In the genomic region with DNA sequence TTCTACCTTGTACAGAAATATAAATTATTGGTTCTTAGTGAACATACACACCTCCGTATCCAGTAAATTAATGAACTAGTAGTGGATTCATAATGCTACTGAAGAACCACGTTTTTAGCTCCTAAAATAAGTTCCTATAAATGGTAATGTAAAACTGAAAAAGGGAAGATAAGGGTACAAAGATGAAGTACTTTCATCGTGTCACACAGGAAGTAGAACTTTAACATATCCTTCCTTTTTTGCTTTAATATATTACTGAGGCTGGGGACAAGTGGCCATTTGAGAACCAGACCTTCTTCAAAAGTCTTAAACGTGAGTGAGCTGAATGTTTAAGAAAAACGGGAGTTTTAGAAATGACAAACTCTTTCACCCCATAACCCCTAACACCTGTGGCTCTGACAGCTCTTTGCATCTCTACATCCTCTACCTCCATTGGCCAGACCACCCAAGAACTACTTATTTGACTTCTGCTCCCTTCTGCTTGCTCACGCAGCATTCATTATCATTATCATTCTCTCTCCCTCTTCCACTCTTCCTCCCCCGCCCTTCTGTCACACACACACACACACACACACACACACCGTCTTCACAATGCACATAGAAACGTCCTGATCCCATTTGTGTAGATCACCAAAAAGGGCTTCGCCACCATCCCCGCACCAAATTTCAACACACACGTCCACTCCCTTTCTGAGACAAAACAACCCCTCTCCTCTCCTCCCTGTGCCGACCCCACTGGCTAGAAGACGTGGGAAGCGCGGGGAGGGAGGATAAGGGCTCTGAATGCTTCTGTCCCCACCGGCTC, we compare ENCODE assay signal across 8 cellular contexts. TPM values are rescaled to one million over a fixed set of nuclear protein-coding genes. Genes with fewer than 3 reads are reported as not detected.
DNase-seq lines count a peak whose midpoint lies in the region; ATAC-seq and TF ChIP-seq lines count a peak whose summit lies in the region.

No MANE protein-coding gene starts in this region.

- H4K12ac ChIP-seq in trophoblast cell (ENCODE audit: low read depth, low read length), result peak overlapping the region; percentile 60

- peak overlapping the region; percentile 72 for H4K91ac ChIP-seq in trophoblast cell (ENCODE audit: low read depth, low read length)

- peak overlapping the region; percentile 72 for H3K4me3 ChIP-seq in MM.1S (ENCODE audit: low read length)
- H3K4me3 ChIP-seq in trophoblast cell (ENCODE audit: low read depth, low read length), result peak overlapping the region; percentile 84

- H2BK120ac ChIP-seq in trophoblast cell (ENCODE audit: insufficient read depth, low read length, poor library complexity), result peak overlapping the region; percentile 23

- H3K9me2 ChIP-seq in MM.1S (replicated peaks; ENCODE audit: insufficient read depth, low read length), result no peaks in the 10 kb centered on the region

- H3K4me1 ChIP-seq in MM.1S (ENCODE audit: low read length) (peaks cover 4% of the 10 kb centered on the region; the same call in 1 of the 2 replicates), trophoblast cell (ENCODE audit: control insufficient read depth in 1 of 2, insufficient read depth in 2 of 2, low read length in 2 of 2) (no peaks in the 10 kb centered on the region)

- H3K9ac ChIP-seq in MM.1S (ENCODE audit: low read length) (peak overlapping the region; percentile 73), trophoblast cell (ENCODE audit: low read length) (peak overlapping the region; percentile 77)

- peak overlapping the region; percentile 8 for H2BK5ac ChIP-seq in trophoblast cell (ENCODE audit: low read depth, low read length, poor library complexity)

- H3K79me2 ChIP-seq in MM.1S (ENCODE audit: low read length), result peaks cover 13% of the 10 kb centered on the region
- peaks cover 3% of the 10 kb centered on the region for H3K79me2 ChIP-seq in trophoblast cell (ENCODE audit: control insufficient read depth, insufficient read depth, low read length, poor library complexity)

- H4K8ac ChIP-seq in trophoblast cell (ENCODE audit: low read depth, low read length), result peak overlapping the region; percentile 92

- no CpG with 5 or more reads among the region's 17 CpGs for WGBS in trophoblast cell (ENCODE audit: extremely low coverage, insufficient coverage, insufficient read length)

- H3K36me3 Mint-ChIP-seq in activated T-cell treated with anti-CD3 and anti-CD28 coated beads, Interleukin-2, amount 50 U/mL, for 24 hours (ENCODE audit: low read depth), result peaks cover 11% of the 10 kb centered on the region

- H2BK12ac ChIP-seq in trophoblast cell (ENCODE audit: low read length), result no peak overlapping the region

- H3K4me2 ChIP-seq in MM.1S (ENCODE audit: low read depth, low read length), result peak overlapping the region; percentile 72
- peak overlapping the region; percentile 91 for H3K4me2 ChIP-seq in trophoblast cell (ENCODE audit: low read length)

- H2AFZ ChIP-seq in MM.1S (ENCODE audit: low read length) (peak overlapping the region; percentile 92), trophoblast cell (ENCODE audit: insufficient read depth, low read length, poor library complexity) (peak overlapping the region; percentile 55)

- H3K27me3 ChIP-seq in MM.1S (replicated peaks; ENCODE audit: insufficient read depth, low read length) (no peaks in the 10 kb centered on the region), trophoblast cell (ENCODE audit: insufficient read depth, low read length) (peaks cover 5% of the 10 kb centered on the region)

- H3K27me3 Mint-ChIP-seq in activated T-cell treated with anti-CD3 and anti-CD28 coated beads, Interleukin-2, amount 50 U/mL, for 24 hours, result peaks cover 62% of the 10 kb centered on the region

- peak overlapping the region; percentile 50 for H3K14ac ChIP-seq in trophoblast cell (ENCODE audit: low read length)

- H3K4ac ChIP-seq in trophoblast cell (ENCODE audit: low read depth, low read length), result peak overlapping the region; percentile 16

- peaks cover 25% of the 10 kb centered on the region for H3K4me1 Mint-ChIP-seq in activated T-cell treated with anti-CD3 and anti-CD28 coated beads, Interleukin-2, amount 50 U/mL, for 24 hours (ENCODE audit: low read depth)

- H3K27ac ChIP-seq in MM.1S (ENCODE audit: low read length), result peak overlapping the region; percentile 83
- H3K27ac ChIP-seq in trophoblast cell (ENCODE audit: low read depth, low read length), result no peak overlapping the region

- H3K9me3 Mint-ChIP-seq in activated T-cell treated with anti-CD3 and anti-CD28 coated beads, Interleukin-2, amount 50 U/mL, for 24 hours, result peaks cover 4% of the 10 kb centered on the region

- peaks cover 8% of the 10 kb centered on the region for H3K79me1 ChIP-seq in trophoblast cell (ENCODE audit: low read length)

- H3K36me3 ChIP-seq in MM.1S (replicated peaks; ENCODE audit: insufficient read depth, low read length) (no peaks in the 10 kb centered on the region), trophoblast cell (ENCODE audit: control insufficient read depth in 1 of 2, insufficient read depth in 2 of 2, low read length in 2 of 2) (no peaks in the 10 kb centered on the region)

- TF ChIP-seq CTCF in GM20000 (IDR thresholded peaks at IDR 0.05; ENCODE audit: extremely low read depth, missing control alignments) (no peak), MM.1S (IDR thresholded peaks at IDR 0.05; ENCODE audit: low read length) (no peak)

- H3K9me3 ChIP-seq in MM.1S (replicated peaks; ENCODE audit: insufficient read depth, low read length), result no peaks in the 10 kb centered on the region
- H3K9me3 ChIP-seq in trophoblast cell (ENCODE audit: insufficient read depth, low read depth, low read length), result no peaks in the 10 kb centered on the region

- peak overlapping the region; percentile 86 for H3K4me3 Mint-ChIP-seq in activated T-cell treated with anti-CD3 and anti-CD28 coated beads, Interleukin-2, amount 50 U/mL, for 24 hours

- no peak for ATAC-seq in HG02885 (IDR thresholded peaks at IDR 0.05; ENCODE audit: poor library complexity, unreplicated experiment)

- H4K20me1 ChIP-seq in MM.1S (ENCODE audit: insufficient read depth, low read length), result no peaks in the 10 kb centered on the region

- peak overlapping the region; percentile 40 for H3K18ac ChIP-seq in trophoblast cell (ENCODE audit: low read length)

- peaks cover 13% of the 10 kb centered on the region; the same call in 1 of the 2 replicates for H3F3A ChIP-seq in MM.1S (ENCODE audit: insufficient read depth, low read length)

- no peak overlapping the region for H2AK5ac ChIP-seq in trophoblast cell (ENCODE audit: low read length)

- peak overlapping the region; percentile 87 for H3K27ac Mint-ChIP-seq in activated T-cell treated with anti-CD3 and anti-CD28 coated beads, Interleukin-2, amount 50 U/mL, for 24 hours

- DNase-seq in DMS53 treated with DMSO at 0.1 percent for 48 hours (lab: John Stamatoyannopoulos, UW; ENCODE audit: unreplicated experiment), result peak; percentile 40
- peak; percentile 31 for DNase-seq in GM20000 (ENCODE audit: low spot score)
- peak; percentile 38 for DNase-seq in MM.1S
- no peak for DNase-seq in activated T-cell treated with anti-CD3 and anti-CD28 coated beads, Interleukin-2, amount 50 U/mL, for 24 hours
- DNase-seq in foreskin melanocyte, result peak; percentile 24
- DNase-seq in trophoblast cell, result peak; percentile 5 to 7
- no peak for DNase-seq in inferior parietal cortex (ENCODE audit: extremely low spot score)

- no peak overlapping the region for H3K23ac ChIP-seq in trophoblast cell (ENCODE audit: low read length)

RNA-seq across cellular contexts. Expression of a gene that starts 0.7 kb away (rescaled TPM):
- 5.9 TPM in 2 replicates for polyA plus RNA-seq in trophoblast cell (2013)

Comparison
In these comparisons a context has a peak if more than half of its experiments do, and no peak if none do; other contexts are left out.
1. DNase-seq: peak in DMS53 treated with DMSO at 0.1 percent for 48 hours (single experiment), GM20000 (single experiment), MM.1S (single experiment), foreskin melanocyte (single experiment) and trophoblast cell (2 of 2); none in activated T-cell treated with anti-CD3 and anti-CD28 coated beads, Interleukin-2, amount 50 U/mL, for 24 hours (single experiment) and inferior parietal cortex (single experiment).